1 cellular context compared by ENCODE assay signal in genomic region chr1:46393510-46393909, GRCh38.
TF ChIP-seq lines count a peak whose summit lies in the region.

No MANE protein-coding gene starts in this region.

TF ChIP-seq in HepG2, 621 proteins besides CTCF, POLR2A, EP300 and RAD21:
- TF ChIP-seq MEIS2 (CRISPR knock-in tag; IDR thresholded peaks at IDR 0.05) (no peak), ZNF562 (CRISPR knock-in tag; IDR thresholded peaks at IDR 0.05; ENCODE audit: borderline replicate concordance) (peak; percentile 31; the same call in 1 of the 2 replicates)
- TF ChIP-seq, protein P1, sequence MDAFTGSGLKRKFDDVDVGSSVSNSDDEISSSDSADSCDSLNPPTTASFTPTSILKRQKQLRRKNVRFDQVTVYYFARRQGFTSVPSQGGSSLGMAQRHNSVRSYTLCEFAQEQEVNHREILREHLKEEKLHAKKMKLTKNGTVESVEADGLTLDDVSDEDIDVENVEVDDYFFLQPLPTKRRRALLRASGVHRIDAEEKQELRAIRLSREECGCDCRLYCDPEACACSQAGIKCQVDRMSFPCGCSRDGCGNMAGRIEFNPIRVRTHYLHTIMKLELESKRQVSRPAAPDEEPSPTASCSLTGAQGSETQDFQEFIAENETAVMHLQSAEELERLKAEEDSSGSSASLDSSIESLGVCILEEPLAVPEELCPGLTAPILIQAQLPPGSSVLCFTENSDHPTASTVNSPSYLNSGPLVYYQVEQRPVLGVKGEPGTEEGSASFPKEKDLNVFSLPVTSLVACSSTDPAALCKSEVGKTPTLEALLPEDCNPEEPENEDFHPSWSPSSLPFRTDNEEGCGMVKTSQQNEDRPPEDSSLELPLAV (CRISPR knock-in tag; conservative IDR thresholded peaks at IDR 0.05; ENCODE audit: low read depth), result 0 out of 2 replicates have a peak, but pooled peaks have one; percentile 1
